Comparison of ENCODE assay signal across 18 cellular contexts in the genomic region with DNA sequence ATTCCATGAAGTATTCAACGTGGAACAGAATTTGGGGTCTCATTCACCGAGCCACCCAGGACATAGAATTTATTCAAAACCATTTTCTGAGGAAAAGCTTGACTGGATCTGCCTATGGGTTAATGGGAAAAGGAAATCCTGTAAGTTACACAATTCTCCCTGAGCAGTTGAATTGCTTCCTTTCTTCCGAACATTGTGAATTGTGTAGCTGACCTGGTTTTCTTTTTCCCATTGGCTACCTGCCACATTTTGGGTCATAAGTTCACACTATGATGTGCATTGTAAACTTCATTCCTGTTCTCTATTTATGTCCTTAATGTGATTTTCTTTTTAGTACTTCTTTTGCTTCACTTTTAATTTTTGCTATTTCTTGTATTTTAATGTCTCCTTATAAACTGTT.
DNase-seq lines count a peak whose midpoint lies in the region; ATAC-seq and TF ChIP-seq lines count a peak whose summit lies in the region.
"Had no signal": no experiment of that assay in that cellular context is flagged by ENCODE, and none has a peak within 500 bp of the region (broad histone marks: within the 10 kb centered on the region; RNA-seq: fewer than 3 reads in every experiment).

No MANE protein-coding gene starts in this region.

- ATAC-seq in heart left ventricle: peak; percentile 38 to 80 (median 56)
- no peak for ATAC-seq in Right ventricle myocardium superior (ENCODE audit: poor library complexity)
- no peak for ATAC-seq in CD4-positive, alpha-beta T cell (ENCODE audit: poor library complexity)
- no peak for ATAC-seq in HG03354 (IDR thresholded peaks at IDR 0.05; ENCODE audit: poor library complexity, severe bottlenecking, unreplicated experiment)

- no peaks in the 10 kb centered on the region for H3K9me3 Mint-ChIP-seq in endothelial cell (ENCODE audit: unreplicated experiment)
- H3K9me3 Mint-ChIP-seq in mesothelial cell of epicardium: no peaks in the 10 kb centered on the region
- peaks cover 6% of the 10 kb centered on the region for H3K9me3 Mint-ChIP-seq in CD4-positive, alpha-beta T cell

- H3K4me1 Mint-ChIP-seq in endothelial cell (ENCODE audit: unreplicated experiment): peaks cover 11% of the 10 kb centered on the region
- H3K4me1 Mint-ChIP-seq in mesothelial cell of epicardium: peaks cover 15% of the 10 kb centered on the region
- no peaks in the 10 kb centered on the region for H3K4me1 Mint-ChIP-seq in CD4-positive, alpha-beta T cell (ENCODE audit: low read depth)
- H3K4me1 Mint-ChIP-seq: CD8-positive, alpha-beta memory T cell had no signal

- H3K27ac ChIP-seq in heart left ventricle: peak overlapping the region in 3 of 12 donors; percentile 24 to 50 (median 38)
- no peak overlapping the region for H3K27ac ChIP-seq in CD4-positive, alpha-beta T cell (ENCODE audit: low read depth, low read length)
- H3K27ac ChIP-seq: BLaER1 had no signal

- H3K27ac Mint-ChIP-seq in endothelial cell (ENCODE audit: unreplicated experiment) (peak overlapping the region; percentile 64), mesothelial cell of epicardium (peak overlapping the region; percentile 65)
- no peak overlapping the region for H3K27ac Mint-ChIP-seq in CD4-positive, alpha-beta T cell
- H3K27ac Mint-ChIP-seq: CD8-positive, alpha-beta memory T cell had no signal

- H3K36me3 Mint-ChIP-seq in endothelial cell (ENCODE audit: low read depth, unreplicated experiment): no peaks in the 10 kb centered on the region
- H3K36me3 Mint-ChIP-seq in mesothelial cell of epicardium: no peaks in the 10 kb centered on the region
- no peaks in the 10 kb centered on the region for H3K36me3 Mint-ChIP-seq in CD4-positive, alpha-beta T cell (ENCODE audit: low read depth)
- H3K36me3 Mint-ChIP-seq: CD8-positive, alpha-beta memory T cell had no signal

- DNase-seq in heart left ventricle: peak in 3 of 5 donors; percentile 26 to 61 (median 36)
- DNase-seq in Right ventricle myocardium superior: no peak
- DNase-seq in H4 (ENCODE audit: low spot score): peak; percentile 2
- DNase-seq in endothelial cell (ENCODE audit: low spot score): no peak
- no peak for DNase-seq in mesothelial cell of epicardium (ENCODE audit: low spot score in 2 of 2, unreplicated experiment in 2 of 2)
- DNase-seq in pons (ENCODE audit: low spot score): no peak
- DNase-seq in CD4-positive, alpha-beta T cell: no peak
- DNase-seq: 8988T; CD8-positive, alpha-beta memory T cell; GOT3; KBM-7; NCI-H1694 treated with DMSO at 0.1 percent for 48 hours; NCI-H2227 treated with DMSO at 0.1 percent for 48 hours; NCI-H510A treated with DMSO at 0.1 percent for 48 hours; NCI-H82; SIG-M5 had no signal

- intact Hi-C loops in heart left ventricle (cut with DNase I): loop anchor here in 3 of 10 donors (2.0 to 5.0 kb wide), 2 partner anchors 129 to 130 kb away; no protein-coding TSS in a partner anchor
- intact Hi-C loops in Right ventricle myocardium superior (cut with DNase I): no loop called here
- intact Hi-C loops in CD4-positive, alpha-beta T cell (cut with DNase I, micrococcal nuclease): no loop called here

- CTCF ChIA-PET in CD4-positive, alpha-beta T cell (lab: Charles Lee): no interaction called here

- H3K27me3 ChIP-seq in heart left ventricle: no peaks in the 10 kb centered on the region
- H3K27me3 ChIP-seq in CD4-positive, alpha-beta T cell (ENCODE audit: control insufficient read depth, insufficient read depth, low read length): no peaks in the 10 kb centered on the region
- H3K27me3 ChIP-seq: BLaER1 had no signal

- WGBS in heart left ventricle, 4 donors: 32 to 48% (median 41%) methylated on average over 3 of the region's 3 CpGs

- no peak for TF ChIP-seq POLR2A in heart left ventricle (IDR thresholded peaks at IDR 0.05)

- no peaks in the 10 kb centered on the region for H3K36me3 ChIP-seq in heart left ventricle
- H3K36me3 ChIP-seq: BLaER1 had no signal

- no peak for TF ChIP-seq CTCF in heart left ventricle (IDR thresholded peaks at IDR 0.05)
- TF ChIP-seq CTCF in endothelial cell (IDR thresholded peaks at IDR 0.05; ENCODE audit: unreplicated experiment): no peak
- no peak for TF ChIP-seq CTCF in mesothelial cell of epicardium (IDR thresholded peaks at IDR 0.05; ENCODE audit: unreplicated experiment)
- no peak for TF ChIP-seq CTCF in CD4-positive, alpha-beta T cell (IDR thresholded peaks at IDR 0.05)

- H3K9me3 ChIP-seq in heart left ventricle: peaks cover 0 to 6% (median 0%) of the 10 kb centered on the region in 12 donors
- no peaks in the 10 kb centered on the region for H3K9me3 ChIP-seq in CD4-positive, alpha-beta T cell (ENCODE audit: control insufficient read depth, low read length)

- H3K4me3 ChIP-seq in heart left ventricle: no peak overlapping the region
- H3K4me3 ChIP-seq: BLaER1 had no signal

- POLR2A ChIA-PET in CD4-positive, alpha-beta T cell (lab: Charles Lee): no interaction called here

- peaks cover 0 to 16% (median 0%) of the 10 kb centered on the region in 12 donors for H3K4me1 ChIP-seq in heart left ventricle
- H3K4me1 ChIP-seq: BLaER1 had no signal

- H3K27me3 Mint-ChIP-seq in endothelial cell (ENCODE audit: unreplicated experiment): peaks cover 3% of the 10 kb centered on the region
- H3K27me3 Mint-ChIP-seq in mesothelial cell of epicardium (ENCODE audit: low read depth): no peaks in the 10 kb centered on the region
- H3K27me3 Mint-ChIP-seq in CD4-positive, alpha-beta T cell: no peaks in the 10 kb centered on the region
- H3K27me3 Mint-ChIP-seq: CD8-positive, alpha-beta memory T cell had no signal

- H3K4me3 Mint-ChIP-seq in endothelial cell (ENCODE audit: unreplicated experiment): no peak overlapping the region
- H3K4me3 Mint-ChIP-seq in mesothelial cell of epicardium: no peak overlapping the region
- no peak overlapping the region for H3K4me3 Mint-ChIP-seq in CD4-positive, alpha-beta T cell
- H3K4me3 Mint-ChIP-seq: CD8-positive, alpha-beta memory T cell had no signal

Comparison
In these comparisons a context has a peak if more than half of its experiments do, and no peak if none do; other contexts are left out.
1. ATAC-seq: peak in heart left ventricle (4 of 4); none in Right ventricle myocardium superior (single experiment), CD4-positive, alpha-beta T cell (single experiment) and HG03354 (single experiment).
2. DNase-seq: peak in heart left ventricle (3 of 5) and H4 (single experiment); none in Right ventricle myocardium superior (single experiment), endothelial cell (single experiment), mesothelial cell of epicardium (0 of 2), pons (single experiment) and CD4-positive, alpha-beta T cell (0 of 10).